Comparison of ENCODE assay signal across 1 cellular context in genomic region chr12:25195056-25195971, GRCh38.
TF ChIP-seq lines count a peak whose summit lies in the region.

Gene DNAI7, minus strand, starts transcription at chr12:25195160. Its CDS starts 82 bp downstream, at chr12:25195078.
Gene ETFRF1, plus strand, starts transcription at chr12:25195237. Its CDS starts 8,720 bp downstream, at chr12:25203957.

TF ChIP-seq in K562, 482 proteins besides CTCF, POLR2A, EP300 and RAD21 (continued from another document and continues in another):
- TF ChIP-seq HMBOX1 (IDR thresholded peaks at IDR 0.05) = peak; percentile 62
- no peak; the same call in none of the 2 replicates for TF ChIP-seq HDAC2 (IDR thresholded peaks at IDR 0.05)
- TF ChIP-seq, protein P1, sequence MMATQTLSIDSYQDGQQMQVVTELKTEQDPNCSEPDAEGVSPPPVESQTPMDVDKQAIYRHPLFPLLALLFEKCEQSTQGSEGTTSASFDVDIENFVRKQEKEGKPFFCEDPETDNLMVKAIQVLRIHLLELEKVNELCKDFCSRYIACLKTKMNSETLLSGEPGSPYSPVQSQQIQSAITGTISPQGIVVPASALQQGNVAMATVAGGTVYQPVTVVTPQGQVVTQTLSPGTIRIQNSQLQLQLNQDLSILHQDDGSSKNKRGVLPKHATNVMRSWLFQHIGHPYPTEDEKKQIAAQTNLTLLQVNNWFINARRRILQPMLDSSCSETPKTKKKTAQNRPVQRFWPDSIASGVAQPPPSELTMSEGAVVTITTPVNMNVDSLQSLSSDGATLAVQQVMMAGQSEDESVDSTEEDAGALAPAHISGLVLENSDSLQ (IDR thresholded peaks at IDR 0.05) = peak; percentile 92
- TF ChIP-seq BMI1 (IDR thresholded peaks at IDR 0.05; ENCODE audit: low read length) = peak; percentile 91
- TF ChIP-seq MEIS2 (IDR thresholded peaks at IDR 0.05; ENCODE audit: partially characterized antibody) = peak; percentile 77
- peak; percentile 39; the same call in 1 of the 2 replicates for TF ChIP-seq NCOA1 (IDR thresholded peaks at IDR 0.05; ENCODE audit: low read depth)
- TF ChIP-seq, protein P2, sequence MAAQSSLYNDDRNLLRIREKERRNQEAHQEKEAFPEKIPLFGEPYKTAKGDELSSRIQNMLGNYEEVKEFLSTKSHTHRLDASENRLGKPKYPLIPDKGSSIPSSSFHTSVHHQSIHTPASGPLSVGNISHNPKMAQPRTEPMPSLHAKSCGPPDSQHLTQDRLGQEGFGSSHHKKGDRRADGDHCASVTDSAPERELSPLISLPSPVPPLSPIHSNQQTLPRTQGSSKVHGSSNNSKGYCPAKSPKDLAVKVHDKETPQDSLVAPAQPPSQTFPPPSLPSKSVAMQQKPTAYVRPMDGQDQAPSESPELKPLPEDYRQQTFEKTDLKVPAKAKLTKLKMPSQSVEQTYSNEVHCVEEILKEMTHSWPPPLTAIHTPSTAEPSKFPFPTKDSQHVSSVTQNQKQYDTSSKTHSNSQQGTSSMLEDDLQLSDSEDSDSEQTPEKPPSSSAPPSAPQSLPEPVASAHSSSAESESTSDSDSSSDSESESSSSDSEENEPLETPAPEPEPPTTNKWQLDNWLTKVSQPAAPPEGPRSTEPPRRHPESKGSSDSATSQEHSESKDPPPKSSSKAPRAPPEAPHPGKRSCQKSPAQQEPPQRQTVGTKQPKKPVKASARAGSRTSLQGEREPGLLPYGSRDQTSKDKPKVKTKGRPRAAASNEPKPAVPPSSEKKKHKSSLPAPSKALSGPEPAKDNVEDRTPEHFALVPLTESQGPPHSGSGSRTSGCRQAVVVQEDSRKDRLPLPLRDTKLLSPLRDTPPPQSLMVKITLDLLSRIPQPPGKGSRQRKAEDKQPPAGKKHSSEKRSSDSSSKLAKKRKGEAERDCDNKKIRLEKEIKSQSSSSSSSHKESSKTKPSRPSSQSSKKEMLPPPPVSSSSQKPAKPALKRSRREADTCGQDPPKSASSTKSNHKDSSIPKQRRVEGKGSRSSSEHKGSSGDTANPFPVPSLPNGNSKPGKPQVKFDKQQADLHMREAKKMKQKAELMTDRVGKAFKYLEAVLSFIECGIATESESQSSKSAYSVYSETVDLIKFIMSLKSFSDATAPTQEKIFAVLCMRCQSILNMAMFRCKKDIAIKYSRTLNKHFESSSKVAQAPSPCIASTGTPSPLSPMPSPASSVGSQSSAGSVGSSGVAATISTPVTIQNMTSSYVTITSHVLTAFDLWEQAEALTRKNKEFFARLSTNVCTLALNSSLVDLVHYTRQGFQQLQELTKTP (IDR thresholded peaks at IDR 0.05; ENCODE audit: low read depth in 1 of 2, partially characterized antibody in 2 of 2) = peak in 1 of 2 experiments; percentile 82
- TF ChIP-seq CTBP1 (IDR thresholded peaks at IDR 0.05; ENCODE audit: borderline replicate concordance) = 0 out of 2 replicates have a peak, but pooled peaks have one; percentile 7
- peak; percentile 76; the same call in 1 of the 2 replicates for TF ChIP-seq NFRKB (IDR thresholded peaks at IDR 0.05; ENCODE audit: low read depth)
- TF ChIP-seq, protein P3, sequence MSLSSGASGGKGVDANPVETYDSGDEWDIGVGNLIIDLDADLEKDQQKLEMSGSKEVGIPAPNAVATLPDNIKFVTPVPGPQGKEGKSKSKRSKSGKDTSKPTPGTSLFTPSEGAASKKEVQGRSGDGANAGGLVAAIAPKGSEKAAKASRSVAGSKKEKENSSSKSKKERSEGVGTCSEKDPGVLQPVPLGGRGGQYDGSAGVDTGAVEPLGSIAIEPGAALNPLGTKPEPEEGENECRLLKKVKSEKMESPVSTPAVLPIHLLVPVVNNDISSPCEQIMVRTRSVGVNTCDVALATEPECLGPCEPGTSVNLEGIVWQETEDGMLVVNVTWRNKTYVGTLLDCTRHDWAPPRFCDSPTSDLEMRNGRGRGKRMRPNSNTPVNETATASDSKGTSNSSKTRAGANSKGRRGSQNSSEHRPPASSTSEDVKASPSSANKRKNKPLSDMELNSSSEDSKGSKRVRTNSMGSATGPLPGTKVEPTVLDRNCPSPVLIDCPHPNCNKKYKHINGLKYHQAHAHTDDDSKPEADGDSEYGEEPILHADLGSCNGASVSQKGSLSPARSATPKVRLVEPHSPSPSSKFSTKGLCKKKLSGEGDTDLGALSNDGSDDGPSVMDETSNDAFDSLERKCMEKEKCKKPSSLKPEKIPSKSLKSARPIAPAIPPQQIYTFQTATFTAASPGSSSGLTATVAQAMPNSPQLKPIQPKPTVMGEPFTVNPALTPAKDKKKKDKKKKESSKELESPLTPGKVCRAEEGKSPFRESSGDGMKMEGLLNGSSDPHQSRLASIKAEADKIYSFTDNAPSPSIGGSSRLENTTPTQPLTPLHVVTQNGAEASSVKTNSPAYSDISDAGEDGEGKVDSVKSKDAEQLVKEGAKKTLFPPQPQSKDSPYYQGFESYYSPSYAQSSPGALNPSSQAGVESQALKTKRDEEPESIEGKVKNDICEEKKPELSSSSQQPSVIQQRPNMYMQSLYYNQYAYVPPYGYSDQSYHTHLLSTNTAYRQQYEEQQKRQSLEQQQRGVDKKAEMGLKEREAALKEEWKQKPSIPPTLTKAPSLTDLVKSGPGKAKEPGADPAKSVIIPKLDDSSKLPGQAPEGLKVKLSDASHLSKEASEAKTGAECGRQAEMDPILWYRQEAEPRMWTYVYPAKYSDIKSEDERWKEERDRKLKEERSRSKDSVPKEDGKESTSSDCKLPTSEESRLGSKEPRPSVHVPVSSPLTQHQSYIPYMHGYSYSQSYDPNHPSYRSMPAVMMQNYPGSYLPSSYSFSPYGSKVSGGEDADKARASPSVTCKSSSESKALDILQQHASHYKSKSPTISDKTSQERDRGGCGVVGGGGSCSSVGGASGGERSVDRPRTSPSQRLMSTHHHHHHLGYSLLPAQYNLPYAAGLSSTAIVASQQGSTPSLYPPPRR (CRISPR knock-in tag; IDR thresholded peaks at IDR 0.05; ENCODE audit: borderline replicate concordance) = no peak
- TF ChIP-seq, protein P4, sequence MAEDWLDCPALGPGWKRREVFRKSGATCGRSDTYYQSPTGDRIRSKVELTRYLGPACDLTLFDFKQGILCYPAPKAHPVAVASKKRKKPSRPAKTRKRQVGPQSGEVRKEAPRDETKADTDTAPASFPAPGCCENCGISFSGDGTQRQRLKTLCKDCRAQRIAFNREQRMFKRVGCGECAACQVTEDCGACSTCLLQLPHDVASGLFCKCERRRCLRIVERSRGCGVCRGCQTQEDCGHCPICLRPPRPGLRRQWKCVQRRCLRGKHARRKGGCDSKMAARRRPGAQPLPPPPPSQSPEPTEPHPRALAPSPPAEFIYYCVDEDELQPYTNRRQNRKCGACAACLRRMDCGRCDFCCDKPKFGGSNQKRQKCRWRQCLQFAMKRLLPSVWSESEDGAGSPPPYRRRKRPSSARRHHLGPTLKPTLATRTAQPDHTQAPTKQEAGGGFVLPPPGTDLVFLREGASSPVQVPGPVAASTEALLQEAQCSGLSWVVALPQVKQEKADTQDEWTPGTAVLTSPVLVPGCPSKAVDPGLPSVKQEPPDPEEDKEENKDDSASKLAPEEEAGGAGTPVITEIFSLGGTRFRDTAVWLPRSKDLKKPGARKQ (CRISPR knock-in tag; IDR thresholded peaks at IDR 0.05) = no peak
- TF ChIP-seq FOXJ2 (tag; IDR thresholded peaks at IDR 0.05) = peak; percentile 96
- TF ChIP-seq ZNF184 (CRISPR knock-in tag; IDR thresholded peaks at IDR 0.05) = no peak
- peak; percentile 76; the same call in 1 of the 2 replicates for TF ChIP-seq TAF7 (tag; IDR thresholded peaks at IDR 0.05)
- peak; percentile 90 for TF ChIP-seq PHF8 (IDR thresholded peaks at IDR 0.05; ENCODE audit: borderline replicate concordance, low read length)
- TF ChIP-seq MXD1 (CRISPR knock-in tag; IDR thresholded peaks at IDR 0.05; ENCODE audit: borderline replicate concordance, poor library complexity, severe bottlenecking) = no peak
- TF ChIP-seq NR2C2 (CRISPR knock-in tag; IDR thresholded peaks at IDR 0.05) = no peak
- peak; percentile 49; the same call in 1 of the 2 replicates for TF ChIP-seq NR2C2 (tag; IDR thresholded peaks at IDR 0.05)
- peak; percentile 84 for TF ChIP-seq EP400 (IDR thresholded peaks at IDR 0.05)
- TF ChIP-seq MXI1 (IDR thresholded peaks at IDR 0.05; ENCODE audit: low read depth, low read length) = peak; percentile 96
- TF ChIP-seq PHF20 (IDR thresholded peaks at IDR 0.05; ENCODE audit: partially characterized antibody) = peak; percentile 89
- peak; percentile 67 for TF ChIP-seq SMAD4 (CRISPR knock-in tag; conservative IDR thresholded peaks at IDR 0.05)
- TF ChIP-seq XRCC3 (IDR thresholded peaks at IDR 0.05) = no peak
- TF ChIP-seq ZNF511 (CRISPR knock-in tag; IDR thresholded peaks at IDR 0.05) = peak; percentile 37; the same call in 1 of the 2 replicates
- peak; percentile 40 for TF ChIP-seq ETV1 (tag; conservative IDR thresholded peaks at IDR 0.05; ENCODE audit: low read depth)
- TF ChIP-seq, protein P5, sequence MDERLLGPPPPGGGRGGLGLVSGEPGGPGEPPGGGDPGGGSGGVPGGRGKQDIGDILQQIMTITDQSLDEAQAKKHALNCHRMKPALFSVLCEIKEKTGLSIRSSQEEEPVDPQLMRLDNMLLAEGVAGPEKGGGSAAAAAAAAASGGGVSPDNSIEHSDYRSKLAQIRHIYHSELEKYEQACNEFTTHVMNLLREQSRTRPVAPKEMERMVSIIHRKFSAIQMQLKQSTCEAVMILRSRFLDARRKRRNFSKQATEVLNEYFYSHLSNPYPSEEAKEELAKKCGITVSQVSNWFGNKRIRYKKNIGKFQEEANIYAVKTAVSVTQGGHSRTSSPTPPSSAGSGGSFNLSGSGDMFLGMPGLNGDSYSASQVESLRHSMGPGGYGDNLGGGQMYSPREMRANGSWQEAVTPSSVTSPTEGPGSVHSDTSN (CRISPR knock-in tag; IDR thresholded peaks at IDR 0.05; ENCODE audit: low read depth) = 0 out of 2 replicates have a peak, but pooled peaks have one; percentile 24
- TF ChIP-seq, protein P5 (tag; conservative IDR thresholded peaks at IDR 0.05; ENCODE audit: low read depth) = peak; percentile 34; the same call in 1 of the 2 replicates
- TF ChIP-seq CBX3 (IDR thresholded peaks at IDR 0.05; ENCODE audit: borderline replicate concordance in 1 of 2, low read length in 2 of 2) = 0 out of 3 replicates have a peak, but pooled peaks of 1 of the 2 experiments have one; percentile 13
- TF ChIP-seq FOXJ3 (CRISPR knock-in tag; IDR thresholded peaks at IDR 0.05) = peak; percentile 63; the same call in 1 of the 2 replicates
- peak; percentile 90 to 91 for TF ChIP-seq NRF1 (conservative IDR thresholded peaks at IDR 0.05 in 1 of 2, IDR thresholded peaks at IDR 0.05 in 1 of 2)
- TF ChIP-seq HDAC6 (IDR thresholded peaks at IDR 0.05; ENCODE audit: low read depth, low read length) = no peak
- 0 out of 2 replicates have a peak, but pooled peaks have one; percentile 40 for TF ChIP-seq NFIC (IDR thresholded peaks at IDR 0.05)
- peak in 1 of 2 experiments; percentile 83; a peak in 1 of 4 replicates for TF ChIP-seq CSDE1 (IDR thresholded peaks at IDR 0.05)
- TF ChIP-seq PRDM10 (IDR thresholded peaks at IDR 0.05; ENCODE audit: partially characterized antibody) = peak; percentile 4
- TF ChIP-seq TEAD2 (tag; IDR thresholded peaks at IDR 0.05) = no peak
- TF ChIP-seq MCM5 (IDR thresholded peaks at IDR 0.05; ENCODE audit: low read depth) = no peak
- peak in 1 of 2 experiments; percentile 49; a peak in 1 of 4 replicates for TF ChIP-seq TRIM24 (IDR thresholded peaks at IDR 0.05)
- TF ChIP-seq RBM22 (IDR thresholded peaks at IDR 0.05; ENCODE audit: low read depth, low read length, poor library complexity, severe bottlenecking) = peak; percentile 86
- TF ChIP-seq TAL1 (IDR thresholded peaks at IDR 0.05) = 0 out of 2 replicates have a peak, but pooled peaks have one; percentile 5
